In genomic region chr11:31328698-31329097, GRCh38 we compare ENCODE assay signal across 11 cellular contexts. TPM values are rescaled to one million over a fixed set of nuclear protein-coding genes. Genes with fewer than 3 reads are reported as not detected.
"Had no signal": no experiment of that assay in that cellular context is flagged by ENCODE, and none has a peak within 500 bp of the region (broad histone marks: within the 10 kb centered on the region; RNA-seq: fewer than 3 reads in every experiment).

No MANE protein-coding gene starts in this region.

- H3K36me3 ChIP-seq: HAP-1 had no signal

- H3K9me3 ChIP-seq: HAP-1 had no signal

- H3K27ac ChIP-seq: GM23248 had no signal

- H3K4me2 ChIP-seq: GM23338 had no signal

- H2AFZ ChIP-seq: GM23248, GM23338 had no signal

- H3K4me1 ChIP-seq: HAP-1 had no signal

- H3K4me3 ChIP-seq: GM23248, GM23338, HAP-1 had no signal

- H3K9ac ChIP-seq: GM23248 had no signal

- FAIRE-seq: H1, H54 had no signal

- DNase-seq: GM23248, GOT3, H7, H9, HCEC 1CT, HFFc6 had no signal

- ATAC-seq: GM23338, HCT116 had no signal

RNA-seq across cellular contexts. Expression of gene DCDC1, which starts 40.8 kb away (rescaled TPM):
- total RNA-seq: GM23248, HFFc6 had no signal
- polyA plus RNA-seq: GM23248 had no signal
